Comparison of ENCODE assay signal across 8 cellular contexts in genomic region chr16:14285542-14286380, GRCh38.
DNase-seq lines count a peak whose midpoint lies in the region; ATAC-seq and TF ChIP-seq lines count a peak whose summit lies in the region.

No MANE protein-coding gene starts in this region.

- H3K9ac ChIP-seq in PC-3 (ENCODE audit: low read length) (peak overlapping the region; percentile 63), muscle layer of colon (ENCODE audit: low read length) (peak overlapping the region; percentile 27)

- H3K4me2 ChIP-seq in PC-3 (ENCODE audit: low read length), result peak overlapping the region; percentile 84

- TSS peak; percentile 100 for BruUV-seq in PC-3 (replicated peaks; lab: Mats Ljungman, UMichigan)

- H3K4me3 ChIP-seq in Jurkat, Clone E6-1 (ENCODE audit: low read length), result peak overlapping the region; percentile 76
- H3K4me3 ChIP-seq in PC-3 (ENCODE audit: low read length) (peak overlapping the region; percentile 98), muscle layer of colon (ENCODE audit: low read depth in 1 of 2, low read length in 2 of 2) (peak overlapping the region; percentile 90 to 97)

- no peaks in the 10 kb centered on the region for H3K27me3 Mint-ChIP-seq in activated T-cell treated with anti-CD3 and anti-CD28 coated beads, Interleukin-2, amount 50 U/mL, for 24 hours

- POLR2A ChIA-PET in PC-3 (lab: Charles Lee; ENCODE audit: unreplicated experiment), result no interaction called here

- peak overlapping the region; percentile 87 for H3K4me3 Mint-ChIP-seq in activated T-cell treated with anti-CD3 and anti-CD28 coated beads, Interleukin-2, amount 50 U/mL, for 24 hours

- no peak overlapping the region for H3K27ac ChIP-seq in PC-3 (ENCODE audit: low read length)
- peak overlapping the region; percentile 88 for H3K27ac ChIP-seq in muscle layer of colon (ENCODE audit: low read depth, low read length)

- DNase-seq in DMS153 (lab: John Stamatoyannopoulos, UW), result peak; percentile 84
- DNase-seq in Jurkat, Clone E6-1 (ENCODE audit: low read depth, low spot score), result peak; percentile 92
- peak; percentile 90 for DNase-seq in PC-3
- peak; percentile 100 for DNase-seq in activated T-cell treated with anti-CD3 and anti-CD28 coated beads, Interleukin-2, amount 50 U/mL, for 24 hours
- peak; percentile 99 for DNase-seq in stimulated activated CD8-positive, alpha-beta memory T cell treated with anti-CD3 and anti-CD28 coated beads, Interleukin-4, amount 100 ng/mL, for 48 hours

- no peaks in the 10 kb centered on the region for H3K9me2 ChIP-seq in PC-3 (replicated peaks; ENCODE audit: low read length)

- peak overlapping the region; percentile 99 for H2AFZ ChIP-seq in PC-3 (ENCODE audit: low read length)

- peaks cover 18% of the 10 kb centered on the region for H3K9me3 Mint-ChIP-seq in activated T-cell treated with anti-CD3 and anti-CD28 coated beads, Interleukin-2, amount 50 U/mL, for 24 hours

- H4K20me1 ChIP-seq in PC-3 (ENCODE audit: low read length), result no peaks in the 10 kb centered on the region

- no peaks in the 10 kb centered on the region for H3K36me3 Mint-ChIP-seq in activated T-cell treated with anti-CD3 and anti-CD28 coated beads, Interleukin-2, amount 50 U/mL, for 24 hours (ENCODE audit: low read depth)

- no peak for TF ChIP-seq CTCF in PC-3 (conservative IDR thresholded peaks at IDR 0.05; ENCODE audit: low read depth, low read length)

- H3K4me1 ChIP-seq in PC-3 (ENCODE audit: insufficient read depth, low read length), result no peaks in the 10 kb centered on the region
- H3K4me1 ChIP-seq in muscle layer of colon (ENCODE audit: insufficient read depth, low read length), result peaks cover 9% of the 10 kb centered on the region

- intact Hi-C loops in PC-3 (cut with micrococcal nuclease), result no loop called here

- CTCF ChIA-PET in PC-3 (lab: Charles Lee), result interaction anchor here (1.0 kb wide), 1 partner anchor 37 kb away, joined by 6 read pairs; no protein-coding TSS in a partner anchor

- peaks cover 14% of the 10 kb centered on the region for H3K4me1 Mint-ChIP-seq in activated T-cell treated with anti-CD3 and anti-CD28 coated beads, Interleukin-2, amount 50 U/mL, for 24 hours (ENCODE audit: low read depth)

- no peaks in the 10 kb centered on the region for H3K36me3 ChIP-seq in PC-3 (ENCODE audit: low read depth, low read length)
- no peaks in the 10 kb centered on the region for H3K36me3 ChIP-seq in muscle layer of colon (ENCODE audit: insufficient read depth, low read length)

- H3K27me3 ChIP-seq in PC-3 (ENCODE audit: low read length), result no peaks in the 10 kb centered on the region
- H3K27me3 ChIP-seq in muscle layer of colon (ENCODE audit: control insufficient read depth in 1 of 2, insufficient read depth in 2 of 2, low read length in 2 of 2), result no peaks in the 10 kb centered on the region

- H3F3A ChIP-seq in PC-3 (ENCODE audit: low read length, unreplicated experiment), result no peaks in the 10 kb centered on the region

- ATAC-seq in GM21619 (IDR thresholded peaks at IDR 0.05; ENCODE audit: unreplicated experiment) (peak; percentile 63), PC-3 (peak; percentile 88), esophagus mucosa (peak; percentile 93)

- H3K79me2 ChIP-seq in PC-3 (ENCODE audit: low read length), result no peaks in the 10 kb centered on the region

- H3K27ac Mint-ChIP-seq in activated T-cell treated with anti-CD3 and anti-CD28 coated beads, Interleukin-2, amount 50 U/mL, for 24 hours, result peak overlapping the region; percentile 91

- no peaks in the 10 kb centered on the region for H3K9me3 ChIP-seq in PC-3 (ENCODE audit: low read length)
- H3K9me3 ChIP-seq in muscle layer of colon (ENCODE audit: low read length), result no peaks in the 10 kb centered on the region
